ENCODE assay signal across 5 cellular contexts in genomic region chr4:54116246-54116645, GRCh38. TPM values are rescaled to one million over a fixed set of nuclear protein-coding genes. Genes with fewer than 3 reads are reported as not detected.
"Had no signal": no experiment of that assay in that cellular context is flagged by ENCODE, and none has a peak within 500 bp of the region (broad histone marks: within the 10 kb centered on the region; RNA-seq: fewer than 3 reads in every experiment).

No MANE protein-coding gene starts in this region.

RNA-seq across cellular contexts. Expression of gene GSX2, which starts 16.3 kb away (rescaled TPM):
- total RNA-seq: HepG2, HT-29, HT1080, IMR-90, K562 had no signal
- polyA plus RNA-seq: HepG2, IMR-90, K562 had no signal
